ENCODE assay signal across 22 cellular contexts in the genomic region with DNA sequence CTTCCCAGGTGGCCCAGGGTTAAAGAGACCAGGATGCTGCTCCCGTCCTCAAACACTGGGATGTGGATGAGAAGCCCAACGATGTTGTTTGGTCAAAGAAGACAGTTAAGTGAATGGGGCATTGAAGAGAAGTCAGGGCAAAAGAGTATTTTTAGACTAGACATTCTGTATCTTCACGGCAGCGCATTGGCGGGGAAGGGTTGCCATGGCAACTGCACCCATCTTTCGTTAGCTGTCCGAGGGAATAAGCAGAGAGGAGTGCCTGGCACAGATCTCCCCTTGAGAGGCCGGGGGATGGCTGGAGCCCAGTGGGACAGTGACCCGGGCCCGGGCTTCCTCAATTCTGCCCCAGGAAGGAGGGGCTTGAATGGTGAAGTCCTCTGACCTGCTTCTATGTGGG. TPM values are rescaled to one million over a fixed set of nuclear protein-coding genes. Genes with fewer than 3 reads are reported as not detected.
"Had no signal": no experiment of that assay in that cellular context is flagged by ENCODE, and none has a peak within 500 bp of the region (broad histone marks: within the 10 kb centered on the region; RNA-seq: fewer than 3 reads in every experiment).

No MANE protein-coding gene starts in this region.

- H3K4me3 ChIP-seq: adrenal gland, heart right ventricle, left ventricle myocardium inferior, mucosa of descending colon, tibial nerve had no signal

- H3K9me3 Mint-ChIP-seq: activated naive CD4-positive, alpha-beta T cell treated with anti-CD3 and anti-CD28 coated beads, Interleukin-2, amount 50 U/mL, for 72 hours; activated T-helper 1 cell treated with anti-CD3 and anti-CD28 coated beads, Interleukin-12 subunit alpha, Interleukin-12 subunit beta, Interleukin-2, Interleukin-4 antibody, amounts not matched to agents 30 ng/mL and 10 ng/mL and 1 ng/mL, durations not matched to agents 14 hours and 24 hours and 36 hours; memory B cell; naive B cell had no signal

- H3K36me3 Mint-ChIP-seq: activated naive CD4-positive, alpha-beta T cell treated with anti-CD3 and anti-CD28 coated beads, Interleukin-2, amount 50 U/mL, for 72 hours; memory B cell; naive B cell had no signal

- ATAC-seq: activated naive CD4-positive, alpha-beta T cell treated with anti-CD3 and anti-CD28 coated beads, Interleukin-2, amount 50 U/mL, for 72 hours; heart right ventricle; mucosa of descending colon had no signal

- H3K27ac ChIP-seq: adrenal gland, heart right ventricle, left ventricle myocardium inferior, tibial nerve, WERI-Rb-1 had no signal

- H3K4me3 Mint-ChIP-seq: activated T-helper 1 cell treated with anti-CD3 and anti-CD28 coated beads, Interleukin-12 subunit alpha, Interleukin-12 subunit beta, Interleukin-2, Interleukin-4 antibody, amounts not matched to agents 30 ng/mL and 10 ng/mL and 1 ng/mL, durations not matched to agents 14 hours and 24 hours and 36 hours; memory B cell; naive B cell had no signal

- H3K9me3 ChIP-seq: adrenal gland, heart right ventricle, left ventricle myocardium inferior, mucosa of descending colon, tibial nerve had no signal

- H3K4me1 ChIP-seq: adrenal gland, heart right ventricle, tibial nerve had no signal

- H3K4me1 Mint-ChIP-seq: naive B cell had no signal

- H3K36me3 ChIP-seq: adrenal gland, heart right ventricle, left ventricle myocardium inferior, tibial nerve, WERI-Rb-1 had no signal

- H3K27ac Mint-ChIP-seq: activated naive CD4-positive, alpha-beta T cell treated with anti-CD3 and anti-CD28 coated beads, Interleukin-2, amount 50 U/mL, for 72 hours; activated T-helper 1 cell treated with anti-CD3 and anti-CD28 coated beads, Interleukin-12 subunit alpha, Interleukin-12 subunit beta, Interleukin-2, Interleukin-4 antibody, amounts not matched to agents 30 ng/mL and 10 ng/mL and 1 ng/mL, durations not matched to agents 14 hours and 24 hours and 36 hours; memory B cell had no signal

- H3K27me3 ChIP-seq: tibial nerve had no signal

- DNase-seq: activated CD4-positive, alpha-beta T cell treated with anti-CD3 and anti-CD28 coated beads, Interleukin-2, amount 50 U/mL, for 4 hours; activated gamma-delta T cell treated with Interleukin-2 at 50 U/mL for 16 hours; adrenal gland; heart right ventricle; kidney glomerular epithelial cell; left ventricle myocardium inferior; mucosa of descending colon; naive B cell; stimulated activated CD4-positive, alpha-beta T cell treated with anti-CD3 and anti-CD28 coated beads, Interleukin-12 subunit alpha, Interleukin-12 subunit beta, amount 100 ng/mL, for 4 hours; stimulated activated CD4-positive, alpha-beta T cell treated with anti-CD3 and anti-CD28 coated beads, Interleukin-1b, Interleukin-23, amount 100 ng/mL, for 48 hours; stimulated activated naive CD4-positive, alpha-beta T cell treated with Interleukin-2 at 50 U/mL for 16 hours; SW 1271; T-helper 2 cell; WERI-Rb-1 had no signal

RNA-seq across cellular contexts. Expression of gene GPR31, which starts 56.4 kb away (rescaled TPM):
- total RNA-seq: activated CD8-positive, alpha-beta memory T cell treated with anti-CD3 and anti-CD28 coated beads for 36 hours; activated naive CD4-positive, alpha-beta T cell treated with anti-CD3 and anti-CD28 coated beads, Interleukin-2, amount 50 U/mL, for 72 hours; activated T-helper 1 cell treated with anti-CD3 and anti-CD28 coated beads, Interleukin-12 subunit alpha, Interleukin-12 subunit beta, Interleukin-2, Interleukin-4 antibody, amounts not matched to agents 30 ng/mL and 10 ng/mL and 1 ng/mL, durations not matched to agents 14 hours and 24 hours and 36 hours; adrenal gland; frontal cortex; heart right ventricle; left ventricle myocardium inferior; mucosa of descending colon; posterior vena cava; subcutaneous adipose tissue; tibial nerve had no signal
